ENCODE assay signal across 1 cellular context in genomic region chr16:85182774-85183173, GRCh38.
TF ChIP-seq lines count a peak whose summit lies in the region.

No MANE protein-coding gene starts in this region.

TF ChIP-seq in HepG2, 621 proteins besides CTCF, POLR2A, EP300 and RAD21 (continued from another document):
- TF ChIP-seq SKIL (CRISPR knock-in tag; IDR thresholded peaks at IDR 0.05; ENCODE audit: borderline replicate concordance) (0 out of 2 replicates have a peak, but pooled peaks have one; percentile 24), KMT2B (CRISPR knock-in tag; IDR thresholded peaks at IDR 0.05) (no peak), TBX3 (IDR thresholded peaks at IDR 0.05; ENCODE audit: borderline replicate concordance) (0 out of 2 replicates have a peak, but pooled peaks have one; percentile 12), ZNF644 (CRISPR knock-in tag; IDR thresholded peaks at IDR 0.05; ENCODE audit: low read depth) (no peak), CREBL2 (CRISPR knock-in tag; IDR thresholded peaks at IDR 0.05; ENCODE audit: borderline replicate concordance) (no peak)
